8 cellular contexts compared by ENCODE assay signal in the genomic region with DNA sequence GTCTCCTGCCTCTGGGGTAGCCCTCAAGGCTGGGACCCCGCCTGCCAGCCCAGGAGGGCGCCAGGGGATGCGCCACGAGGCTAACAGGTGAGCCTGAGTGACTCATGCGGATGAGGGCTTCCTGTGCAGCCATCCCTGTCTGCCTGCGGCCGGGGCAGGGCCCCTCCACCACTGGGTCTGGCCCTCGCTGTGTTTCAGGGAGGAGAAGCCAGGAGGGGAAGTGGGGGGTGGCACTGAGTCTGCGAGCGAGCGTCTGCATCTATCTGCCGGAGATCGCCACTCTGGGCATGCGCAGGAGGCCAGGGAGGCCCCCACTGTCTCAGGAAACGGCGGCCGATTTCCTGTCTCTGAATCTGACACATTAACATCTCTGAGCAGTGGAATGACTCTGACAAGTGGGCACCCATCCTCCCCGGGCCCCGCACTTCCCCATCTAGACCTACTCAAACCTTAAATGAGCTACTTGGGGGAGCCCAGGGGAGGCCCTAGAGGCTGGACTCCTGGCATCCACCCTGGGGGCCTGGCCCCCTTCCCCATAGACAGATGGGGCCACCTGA. TPM values are rescaled to one million over a fixed set of nuclear protein-coding genes. Genes with fewer than 3 reads are reported as not detected.
DNase-seq lines count a peak whose midpoint lies in the region; ATAC-seq and TF ChIP-seq lines count a peak whose summit lies in the region.

No MANE protein-coding gene starts in this region.

- 59% methylated on average over 15 of the region's 19 CpGs; no CpG with 5 or more reads in 1 of the 2 donors for WGBS in transverse colon (ENCODE audit: low coverage in 1 of 2), 2 donors

- no peak for TF ChIP-seq EP300 in transverse colon (IDR thresholded peaks at IDR 0.05; ENCODE audit: low read depth)

- peak; percentile 28 for TF ChIP-seq POLR2A in transverse colon (IDR thresholded peaks at IDR 0.05)

- in situ Hi-C loops in transverse colon (cut with MboI; ENCODE audit: low pct_ligation_motif_present in 1 of 4, low pct_unique_long_range_greater_than_20kb in 1 of 4, low sequenced_read_pairs in 3 of 4), result no loop called here

- H3K4me3 ChIP-seq in RWPE2 (ENCODE audit: severe bottlenecking) (no peak overlapping the region), parathyroid adenoma (ENCODE audit: low read depth, low read length) (peak overlapping the region; percentile 50), transverse colon (no peak overlapping the region)

- intact Hi-C loops in CD14-positive monocyte (cut with micrococcal nuclease) (loop anchor here (2.0 to 5.0 kb wide), 2 partner anchors 18 to 46 kb away; partner anchors contain the start of gene IL27RA (in 1 of the 2)), transverse colon (cut with DNase I; ENCODE audit: low total_unique reads) (no loop called here)

- no peak for TF ChIP-seq CTCF in CD14-positive monocyte (IDR thresholded peaks at IDR 0.05)
- no peak for TF ChIP-seq CTCF in RWPE2 (IDR thresholded peaks at IDR 0.05; ENCODE audit: poor library complexity, severe bottlenecking)
- no peak for TF ChIP-seq CTCF in glutamatergic neuron (IDR thresholded peaks at IDR 0.05; ENCODE audit: partially characterized antibody, unreplicated experiment)
- no peak for TF ChIP-seq CTCF in parathyroid adenoma (IDR thresholded peaks at IDR 0.05)
- TF ChIP-seq CTCF in transverse colon (IDR thresholded peaks at IDR 0.05), result no peak

- H2AFZ ChIP-seq in parathyroid adenoma, result peak overlapping the region; percentile 65

- H3K4me1 ChIP-seq in RWPE2 (ENCODE audit: insufficient read depth, poor library complexity, severe bottlenecking) (peaks cover 13% of the 10 kb centered on the region), parathyroid adenoma (peaks cover 75% of the 10 kb centered on the region), transverse colon (peaks cover 10 to 21% (median 16%) of the 10 kb centered on the region in 4 donors)

- peaks cover 42 to 54% of the 10 kb centered on the region in 2 donors for H3K36me3 Mint-ChIP-seq in CD14-positive monocyte
- no peaks in the 10 kb centered on the region for H3K36me3 Mint-ChIP-seq in glutamatergic neuron (ENCODE audit: unreplicated experiment)

- H3K79me2 ChIP-seq in parathyroid adenoma, result peaks cover 2% of the 10 kb centered on the region

- H3K27ac ChIP-seq in RWPE2 (ENCODE audit: poor library complexity, severe bottlenecking) (no peak overlapping the region), parathyroid adenoma (peak overlapping the region; percentile 100), transverse colon (peak overlapping the region; percentile 73 to 84 (median 80))

- ATAC-seq in GM19397 (IDR thresholded peaks at IDR 0.05; ENCODE audit: unreplicated experiment) (peak; percentile 75), HG03558 (IDR thresholded peaks at IDR 0.05; ENCODE audit: extremely low read depth, unreplicated experiment) (peak; percentile 56), RWPE2 (ENCODE audit: low read depth) (peak; percentile 58; the same call in 2 of the 3 replicates)

- H3K4me3 Mint-ChIP-seq in CD14-positive monocyte (peak overlapping the region; percentile 74 to 85), glutamatergic neuron (ENCODE audit: unreplicated experiment) (no peak overlapping the region)

- H3K27me3 ChIP-seq in RWPE2 (ENCODE audit: insufficient read depth, poor library complexity, severe bottlenecking) (no peaks in the 10 kb centered on the region), parathyroid adenoma (ENCODE audit: control insufficient read depth, insufficient read depth, low read length) (no peaks in the 10 kb centered on the region), transverse colon (no peaks in the 10 kb centered on the region)

- H3K9me3 Mint-ChIP-seq in CD14-positive monocyte (no peaks in the 10 kb centered on the region), glutamatergic neuron (ENCODE audit: unreplicated experiment) (peaks cover 2% of the 10 kb centered on the region)

- H3K27me3 Mint-ChIP-seq in CD14-positive monocyte (ENCODE audit: low read depth in 3 of 3) (peaks cover 0 to 7% (median 3%) of the 10 kb centered on the region in 3 donors), glutamatergic neuron (ENCODE audit: unreplicated experiment) (peaks cover 3% of the 10 kb centered on the region)

- peak overlapping the region; percentile 98 to 99 (median 99) for H3K27ac Mint-ChIP-seq in CD14-positive monocyte
- H3K27ac Mint-ChIP-seq in glutamatergic neuron (ENCODE audit: unreplicated experiment), result no peak overlapping the region

- H3K9ac ChIP-seq in parathyroid adenoma, result peak overlapping the region; percentile 69

- H3K4me1 Mint-ChIP-seq in CD14-positive monocyte (peaks cover 61% of the 10 kb centered on the region), glutamatergic neuron (ENCODE audit: low read depth, unreplicated experiment) (peaks cover 8% of the 10 kb centered on the region)

- peak overlapping the region; percentile 79 for H3K4me2 ChIP-seq in parathyroid adenoma (ENCODE audit: low read length)

- H3K36me3 ChIP-seq in RWPE2 (ENCODE audit: low read depth) (no peaks in the 10 kb centered on the region), parathyroid adenoma (ENCODE audit: control insufficient read depth, insufficient read depth, low read length) (no peaks in the 10 kb centered on the region), transverse colon (no peaks in the 10 kb centered on the region)

- H3K9me3 ChIP-seq in RWPE2 (ENCODE audit: severe bottlenecking) (no peaks in the 10 kb centered on the region), parathyroid adenoma (ENCODE audit: control insufficient read depth, low read length) (no peaks in the 10 kb centered on the region), transverse colon (no peaks in the 10 kb centered on the region)

- DNase-seq in CD14-positive monocyte (ENCODE audit: low spot score) (peak; percentile 99), RWPE2 (ENCODE audit: low spot score) (no peak), glutamatergic neuron (peak; percentile 70), transverse colon (peak; percentile 90)
- peak; percentile 99 for DNase-seq in activated effector memory CD4-positive, alpha-beta T cell treated with anti-CD3 and anti-CD28 coated beads, Interleukin-2, amount 50 U/mL, for 16 hours

RNA-seq across cellular contexts. Expression of gene RFX1, which starts 19.7 kb away (rescaled TPM):
- under 1 TPM; 0.89 to 0.95 TPM for polyA plus RNA-seq in CD14-positive monocyte
- total RNA-seq in glutamatergic neuron (ENCODE audit: unreplicated experiment), result 9.4 TPM
- 1 to 10 TPM; 3.7 to 9.0 (median 8.1) TPM for total RNA-seq in transverse colon

RNA-seq across cellular contexts. Expression of gene DCAF15, which starts 34.1 kb away (rescaled TPM):
- polyA plus RNA-seq in CD14-positive monocyte, result 1 to 10 TPM; 2.8 to 3.4 TPM
- total RNA-seq in glutamatergic neuron (ENCODE audit: unreplicated experiment), result 84.4 TPM
- 10 to 100 TPM; 26.2 to 61.7 (median 35.8) TPM for total RNA-seq in transverse colon

RNA-seq across cellular contexts. Expression of gene RLN3, which starts 41.5 kb away (rescaled TPM):
- polyA plus RNA-seq in CD14-positive monocyte, result not detected
- total RNA-seq in glutamatergic neuron (ENCODE audit: unreplicated experiment), result not detected
- total RNA-seq in transverse colon, result not detected

RNA-seq across cellular contexts. Expression of gene IL27RA, which starts 45.1 kb away (rescaled TPM):
- 10 to 100 TPM; 54.9 to 61.5 TPM for polyA plus RNA-seq in CD14-positive monocyte
- not detected for total RNA-seq in glutamatergic neuron (ENCODE audit: unreplicated experiment)
- total RNA-seq in transverse colon, result 1 to 10 TPM in 3 of 4 donors, under 1 TPM in 1; 0.37 to 2.1 (median 1.5) TPM

RNA-seq across cellular contexts. Expression of gene PODNL1, which starts 48.2 kb away (rescaled TPM):
- 1 to 10 TPM; 1.3 to 1.4 TPM for polyA plus RNA-seq in CD14-positive monocyte
- total RNA-seq in glutamatergic neuron (ENCODE audit: unreplicated experiment) (8.9 TPM), transverse colon (10 to 100 TPM in 1 of 4 donors, 1 to 10 TPM in 3; 3.0 to 15.3 (median 3.2) TPM)
